ENCODE assay signal across 8 cellular contexts in genomic region chr2:73986085-73986680, GRCh38. TPM values are rescaled to one million over a fixed set of nuclear protein-coding genes. Genes with fewer than 3 reads are reported as not detected.
DNase-seq lines count a peak whose midpoint lies in the region; ATAC-seq, FAIRE-seq and TF ChIP-seq lines count a peak whose summit lies in the region.

No MANE protein-coding gene starts in this region.

- peak overlapping the region; percentile 96 for H3K4me2 ChIP-seq in HepG2 (ENCODE audit: low read depth, low read length)

- no peak for ATAC-seq in Right ventricle myocardium superior (ENCODE audit: poor library complexity)
- no peak for ATAC-seq in HepG2

- TF ChIP-seq EP300 in HepG2 (IDR thresholded peaks at IDR 0.05; ENCODE audit: low read depth in 2 of 2, low read length in 2 of 2) (no peak), HepG2 (CRISPR knock-in tag; IDR thresholded peaks at IDR 0.05; ENCODE audit: borderline replicate concordance) (no peak)

- TSS peak; percentile 53 for BruUV-seq in HepG2 (replicated peaks; lab: Mats Ljungman, UMichigan)

- H4K20me1 ChIP-seq in HepG2 (ENCODE audit: insufficient read depth, low read length): peaks cover 7% of the 10 kb centered on the region; the same call in 1 of the 2 replicates

- H3K4me3 ChIP-seq in cardiac muscle cell (peak overlapping the region; percentile 42), HepG2 (replicated peaks in 1 of 3; ENCODE audit: insufficient read depth in 1 of 3, low read depth in 2 of 3, low read length in 3 of 3) (peak overlapping the region; percentile 67 to 78 (median 76)), tibial artery (peak overlapping the region; percentile 61 to 66)

- TF ChIP-seq RAD21 in HepG2 (CRISPR knock-in tag; IDR thresholded peaks at IDR 0.05): no peak

- no peak overlapping the region for H2AFZ ChIP-seq in HepG2 (ENCODE audit: low read length)

- WGBS in HepG2 (ENCODE audit: low lambda C conversion rate): 88% methylated on average over 21 of the region's 21 CpGs

- FAIRE-seq in HepG2 (lab: Jason Lieb, UNC): no peak

- CTCF ChIA-PET in HepG2 (lab: Yijun Ruan, JAX; ENCODE audit: low intra/inter-chr PET ratio, low total read pairs): no interaction called here

- in situ Hi-C loops in HepG2 (cut with HindIII; ENCODE audit: extremely low pct_ligation_motif_present, low pct_unique_long_range_greater_than_20kb) (no loop called here), ACHN (cut with HindIII; ENCODE audit: low pct_ligation_motif_present, low pct_unique_long_range_greater_than_20kb, low sequenced_read_pairs) (no loop called here)

- H3K79me2 ChIP-seq in HepG2 (ENCODE audit: insufficient read depth, low read length): peaks cover 53% of the 10 kb centered on the region

- intact Hi-C loops in Right ventricle myocardium superior (cut with DNase I): loop anchor here (10.0 kb wide), 1 partner anchor 159 kb away; the partner anchor contains the start of gene BOLA3
- intact Hi-C loops in HepG2 (cut with micrococcal nuclease; ENCODE audit: unreplicated experiment): no loop called here
- intact Hi-C loops in tibial artery (cut with DNase I; ENCODE audit: low total_unique reads): no loop called here

- H3K9me3 ChIP-seq in cardiac muscle cell (ENCODE audit: low read depth) (no peaks in the 10 kb centered on the region), HepG2 (ENCODE audit: low read length) (no peaks in the 10 kb centered on the region), tibial artery (no peaks in the 10 kb centered on the region)

- peaks cover 7% of the 10 kb centered on the region for H3K27me3 ChIP-seq in cardiac muscle cell
- peaks cover 0 to 14% of the 10 kb centered on the region in 2 experiments; a peak in 1 of 5 replicates for H3K27me3 ChIP-seq in HepG2 (ENCODE audit: control insufficient read depth in 1 of 2, insufficient read depth in 2 of 2, low read length in 2 of 2)
- no peaks in the 10 kb centered on the region for H3K27me3 ChIP-seq in tibial artery

- H3K27ac ChIP-seq in cardiac muscle cell: no peak overlapping the region
- H3K27ac ChIP-seq in HepG2 (ENCODE audit: extremely low read length, insufficient read depth, low read length): peak overlapping the region; percentile 75
- H3K27ac ChIP-seq in tibial artery: no peak overlapping the region

- DNase-seq in cardiac muscle cell (ENCODE audit: low read depth in 1 of 2, low spot score in 1 of 2) (no peak), Right ventricle myocardium superior (no peak), HepG2 (ENCODE audit: low spot score) (no peak), tibial artery (no peak), amygdala (lab: John Stamatoyannopoulos, UW) (no peak), kidney glomerular epithelial cell (lab: John Stamatoyannopoulos, UW) (no peak), ACHN (no peak)
- DNase-seq in activated naive CD4-positive, alpha-beta T cell treated with Interleukin-2 at 50 U/mL for 16 hours: peak; percentile 47

- POLR2A ChIA-PET in HepG2 (lab: Yijun Ruan, JAX): interaction anchor here (1.5 kb wide), 1 partner anchor 158 kb away, joined by 6 read pairs; the partner anchor contains the start of gene STAMBP

- H3K4me1 ChIP-seq in cardiac muscle cell (ENCODE audit: low read depth) (peaks cover 49% of the 10 kb centered on the region), HepG2 (ENCODE audit: insufficient read depth, low read length) (peaks cover 79% of the 10 kb centered on the region), tibial artery (peaks cover 0 to 59% (median 45%) of the 10 kb centered on the region in 4 donors)

- no peaks in the 10 kb centered on the region for H3K36me3 ChIP-seq in cardiac muscle cell
- peaks cover 6 to 22% of the 10 kb centered on the region in 2 experiments; a peak in 4 of 5 replicates for H3K36me3 ChIP-seq in HepG2 (replicated peaks in 1 of 2; ENCODE audit: control insufficient read depth in 1 of 2, insufficient read depth in 2 of 2, low read length in 2 of 2)
- no peaks in the 10 kb centered on the region for H3K36me3 ChIP-seq in tibial artery

- H3K9ac ChIP-seq in HepG2 (ENCODE audit: insufficient read depth, low read depth, low read length): peak overlapping the region; percentile 79

- TF ChIP-seq POLR2A in HepG2 (IDR thresholded peaks at IDR 0.05; ENCODE audit: insufficient read depth in 1 of 2, low read depth in 2 of 2, low read length in 2 of 2): no peak

- TF ChIP-seq CTCF in cardiac muscle cell (IDR thresholded peaks at IDR 0.05; ENCODE audit: low read depth, low read length) (no peak), HepG2 (CRISPR knock-in tag; IDR thresholded peaks at IDR 0.05) (no peak), tibial artery (IDR thresholded peaks at IDR 0.05) (no peak)

TF ChIP-seq in HepG2, 621 proteins besides CTCF, POLR2A, EP300 and RAD21 (continues in another document):
- TF ChIP-seq SP1 (IDR thresholded peaks at IDR 0.05): no peak
- no peak for TF ChIP-seq SP1 (CRISPR knock-in tag; IDR thresholded peaks at IDR 0.05)
- TF ChIP-seq HDAC2 (CRISPR knock-in tag; IDR thresholded peaks at IDR 0.05): no peak
- TF ChIP-seq ZNF253 (CRISPR knock-in tag; IDR thresholded peaks at IDR 0.05; ENCODE audit: borderline replicate concordance): no peak
- no peak for TF ChIP-seq SP140L (CRISPR knock-in tag; IDR thresholded peaks at IDR 0.05; ENCODE audit: borderline replicate concordance)
- TF ChIP-seq MIER3 (CRISPR knock-in tag; IDR thresholded peaks at IDR 0.05; ENCODE audit: borderline replicate concordance): no peak
- 0 out of 2 replicates have a peak, but pooled peaks have one; percentile 26 for TF ChIP-seq ZNF598 (CRISPR knock-in tag; IDR thresholded peaks at IDR 0.05; ENCODE audit: borderline replicate concordance)
- TF ChIP-seq ZNF431 (CRISPR knock-in tag; IDR thresholded peaks at IDR 0.05; ENCODE audit: borderline replicate concordance, low read depth): no peak
- TF ChIP-seq ZNF382 (CRISPR knock-in tag; IDR thresholded peaks at IDR 0.05; ENCODE audit: borderline replicate concordance): no peak
- no peak for TF ChIP-seq ARNTL (CRISPR knock-in tag; IDR thresholded peaks at IDR 0.05)
- TF ChIP-seq ZNF441 (CRISPR knock-in tag; IDR thresholded peaks at IDR 0.05; ENCODE audit: borderline replicate concordance): no peak

RNA-seq across cellular contexts. Expression of gene TET3, which starts 1.5 kb away (rescaled TPM):
- total RNA-seq in cardiac muscle cell (9.1 and 10.2 TPM in 2 replicates), Right ventricle myocardium superior (2.0 TPM), HepG2 (2016; rRNA removed; fragmentation: Illumina TruSeq; extraction: Trizol) (6.8 TPM in 2 replicates)
- polyA plus RNA-seq in cardiac muscle cell (1.6 and 2.9 TPM in 2 replicates), HepG2 (2011; rRNA removed) (4.3 and 4.7 TPM in 2 replicates)
- total RNA-seq in HepG2 (2016; cell fraction: cytosol; rRNA removed; fragmentation: Illumina TruSeq; extraction: Trizol; ENCODE audit: low read depth): 0.71 and 1.2 TPM in 2 replicates
- total RNA-seq in HepG2 (2016; cell fraction: insoluble cytoplasmic fraction; rRNA removed; fragmentation: Illumina TruSeq; extraction: Trizol): 6.1 and 7.2 TPM in 2 replicates
- 2.4 and 2.7 TPM in 2 replicates for total RNA-seq in HepG2 (2016; cell fraction: membrane; rRNA removed; fragmentation: Illumina TruSeq; extraction: Trizol)
- 12.1 and 16.6 TPM in 2 replicates for total RNA-seq in HepG2 (2016; cell fraction: nucleus; rRNA removed; fragmentation: Illumina TruSeq; extraction: Trizol)
- 1.7 and 2.0 TPM in 2 replicates for polyA plus RNA-seq in HepG2 (2011; cell fraction: cytosol; rRNA removed)
- 19.7 and 21.9 TPM in 2 replicates for polyA plus RNA-seq in HepG2 (2011; cell fraction: nucleus; rRNA removed)
- 6.0 and 7.3 TPM in 2 replicates for polyA plus RNA-seq in HepG2 (2012)
- polyA plus RNA-seq in HepG2 (2016; cell fraction: cytosol; fragmentation: Illumina TruSeq; extraction: Trizol; ENCODE audit: low read depth): 0.26 and 0.32 TPM in 2 replicates
- polyA plus RNA-seq in HepG2 (2016; cell fraction: insoluble cytoplasmic fraction; fragmentation: Illumina TruSeq; extraction: Trizol; ENCODE audit: low read depth): 4.5 and 5.7 TPM in 2 replicates
- 0.63 and 0.87 TPM in 2 replicates for polyA plus RNA-seq in HepG2 (2016; cell fraction: membrane; fragmentation: Illumina TruSeq; extraction: Trizol; ENCODE audit: low read depth)
- polyA plus RNA-seq in HepG2 (2016; cell fraction: nucleus; fragmentation: Illumina TruSeq; extraction: Trizol; ENCODE audit: insufficient read depth, low read depth): 24.0 and 27.9 TPM in 2 replicates
- 7.6 and 10.7 TPM in 2 replicates for polyA minus RNA-seq in HepG2 (2011; rRNA and poly(A)+ RNA removed; ENCODE audit: low replicate concordance)
- polyA minus RNA-seq in HepG2 (2011; cell fraction: cytosol; rRNA and poly(A)+ RNA removed): 3.4 and 4.2 TPM in 2 replicates
- polyA minus RNA-seq in HepG2 (2011; cell fraction: nucleus; rRNA and poly(A)+ RNA removed): 14.0 and 14.5 TPM in 2 replicates

RNA-seq across cellular contexts. Expression of gene DGUOK, which starts 59.5 kb away (rescaled TPM):
- total RNA-seq in cardiac muscle cell (51.9 and 68.9 TPM in 2 replicates), Right ventricle myocardium superior (17.7 TPM), HepG2 (2016; rRNA removed; fragmentation: Illumina TruSeq; extraction: Trizol) (105 and 130 TPM in 2 replicates)
- polyA plus RNA-seq in cardiac muscle cell (127 and 130 TPM in 2 replicates), HepG2 (2011; rRNA removed) (124 and 137 TPM in 2 replicates)
- total RNA-seq in HepG2 (2016; cell fraction: cytosol; rRNA removed; fragmentation: Illumina TruSeq; extraction: Trizol; ENCODE audit: low read depth): 22.6 and 22.7 TPM in 2 replicates
- 106 and 144 TPM in 2 replicates for total RNA-seq in HepG2 (2016; cell fraction: insoluble cytoplasmic fraction; rRNA removed; fragmentation: Illumina TruSeq; extraction: Trizol)
- total RNA-seq in HepG2 (2016; cell fraction: membrane; rRNA removed; fragmentation: Illumina TruSeq; extraction: Trizol): 48.1 and 55.5 TPM in 2 replicates
- total RNA-seq in HepG2 (2016; cell fraction: nucleus; rRNA removed; fragmentation: Illumina TruSeq; extraction: Trizol): 47.4 and 51.2 TPM in 2 replicates
- 118 and 121 TPM in 2 replicates for polyA plus RNA-seq in HepG2 (2011; cell fraction: cytosol; rRNA removed)
- 36.3 and 40.1 TPM in 2 replicates for polyA plus RNA-seq in HepG2 (2011; cell fraction: nucleus; rRNA removed)
- 107 and 124 TPM in 2 replicates for polyA plus RNA-seq in HepG2 (2012)
- polyA plus RNA-seq in HepG2 (2016; cell fraction: cytosol; fragmentation: Illumina TruSeq; extraction: Trizol; ENCODE audit: low read depth): 26.7 and 29.0 TPM in 2 replicates
- 184 and 199 TPM in 2 replicates for polyA plus RNA-seq in HepG2 (2016; cell fraction: insoluble cytoplasmic fraction; fragmentation: Illumina TruSeq; extraction: Trizol; ENCODE audit: low read depth)
- polyA plus RNA-seq in HepG2 (2016; cell fraction: membrane; fragmentation: Illumina TruSeq; extraction: Trizol; ENCODE audit: low read depth): 57.6 and 62.2 TPM in 2 replicates
- 105 and 115 TPM in 2 replicates for polyA plus RNA-seq in HepG2 (2016; cell fraction: nucleus; fragmentation: Illumina TruSeq; extraction: Trizol; ENCODE audit: insufficient read depth, low read depth)
- 25.9 and 35.0 TPM in 2 replicates for polyA minus RNA-seq in HepG2 (2011; rRNA and poly(A)+ RNA removed; ENCODE audit: low replicate concordance)
- polyA minus RNA-seq in HepG2 (2011; cell fraction: cytosol; rRNA and poly(A)+ RNA removed): 23.1 and 30.6 TPM in 2 replicates
- 23.6 and 37.7 TPM in 2 replicates for polyA minus RNA-seq in HepG2 (2011; cell fraction: nucleus; rRNA and poly(A)+ RNA removed)
